ENCODE assay signal across 9 cellular contexts in genomic region chr19:45125975-45126493, GRCh38. TPM values are rescaled to one million over a fixed set of nuclear protein-coding genes. Genes with fewer than 3 reads are reported as not detected.
DNase-seq lines count a peak whose midpoint lies in the region; ATAC-seq and TF ChIP-seq lines count a peak whose summit lies in the region.
"Had no signal": no experiment of that assay in that cellular context is flagged by ENCODE, and none has a peak within 500 bp of the region (broad histone marks: within the 10 kb centered on the region; RNA-seq: fewer than 3 reads in every experiment).

No MANE protein-coding gene starts in this region.

- 73% methylated on average over 8 of the region's 12 CpGs; no CpG with 5 or more reads in 1 of the 2 donors for WGBS in esophagus squamous epithelium, 2 donors

- H3K4me1 ChIP-seq in BE2C (peaks cover 17% of the 10 kb centered on the region), esophagus squamous epithelium (peaks cover 26 to 53% (median 26%) of the 10 kb centered on the region in 3 donors), neutrophil (ENCODE audit: control insufficient read depth in 1 of 2, insufficient read depth in 1 of 2, low read depth in 1 of 2, low read length in 1 of 2) (peaks cover 0 to 10% of the 10 kb centered on the region in 2 experiments)

- no peak overlapping the region for H3K4me3 Mint-ChIP-seq in type B pancreatic cell

- H3K9me3 Mint-ChIP-seq in type B pancreatic cell, result no peaks in the 10 kb centered on the region
- H3K9me3 Mint-ChIP-seq: IgD-negative memory B cell had no signal

- H3K4me1 Mint-ChIP-seq in type B pancreatic cell (ENCODE audit: unreplicated experiment), result peaks cover 37% of the 10 kb centered on the region

- no peak for TF ChIP-seq POLR2A in esophagus squamous epithelium (IDR thresholded peaks at IDR 0.05)

- ATAC-seq in HG03521 (IDR thresholded peaks at IDR 0.05; ENCODE audit: unreplicated experiment), result no peak

- no peaks in the 10 kb centered on the region for H3K27me3 Mint-ChIP-seq in type B pancreatic cell
- H3K27me3 Mint-ChIP-seq: IgD-negative memory B cell had no signal

- H3K27ac ChIP-seq in esophagus squamous epithelium (no peak overlapping the region), neutrophil (no peak overlapping the region)

- peak overlapping the region; percentile 26 for H3K27ac Mint-ChIP-seq in type B pancreatic cell
- H3K27ac Mint-ChIP-seq: IgD-negative memory B cell had no signal

- H3K27me3 ChIP-seq in BE2C (no peaks in the 10 kb centered on the region), esophagus squamous epithelium (no peaks in the 10 kb centered on the region), neutrophil (no peaks in the 10 kb centered on the region)

- no peak overlapping the region for H3K4me3 ChIP-seq in BE2C (ENCODE audit: low read depth, low read length)
- no peak overlapping the region for H3K4me3 ChIP-seq in esophagus squamous epithelium
- H3K4me3 ChIP-seq in neutrophil (ENCODE audit: low read depth in 1 of 2, low read length in 1 of 2), result no peak overlapping the region

- H3K36me3 ChIP-seq in BE2C (no peaks in the 10 kb centered on the region), esophagus squamous epithelium (peaks cover 0 to 6% (median 0%) of the 10 kb centered on the region in 3 donors), neutrophil (peaks cover 3% of the 10 kb centered on the region)

- intact Hi-C loops in esophagus squamous epithelium (cut with DNase I), result no loop called here

- TF ChIP-seq CTCF in BE2C (IDR thresholded peaks at IDR 0.05; ENCODE audit: low read depth, low read length) (peak; percentile 87), GM20000 (IDR thresholded peaks at IDR 0.05; ENCODE audit: extremely low read depth, missing control alignments) (peak; percentile 87), esophagus squamous epithelium (IDR thresholded peaks at IDR 0.05) (peak; percentile 40 to 82 (median 66)), neutrophil (IDR thresholded peaks at IDR 0.05) (peak; percentile 70), type B pancreatic cell (conservative IDR thresholded peaks at IDR 0.05) (peak; percentile 77)

- DNase-seq in BE2C, result peak; percentile 82
- DNase-seq in GM20000 (ENCODE audit: low spot score), result peak; percentile 46
- DNase-seq in NCI-H69 (lab: John Stamatoyannopoulos, UW), result peak; percentile 77
- peak; percentile 19 for DNase-seq in activated CD8-positive, alpha-beta memory T cell treated with anti-CD3 and anti-CD28 coated beads, Interleukin-2, amount 50 U/mL, for 1 hour (ENCODE audit: extremely low read depth)
- DNase-seq in esophagus squamous epithelium (lab: John Stamatoyannopoulos, UW), result no peak
- no peak for DNase-seq in type B pancreatic cell (ENCODE audit: extremely low spot score, unreplicated experiment)

- H3K9me3 ChIP-seq in BE2C (no peaks in the 10 kb centered on the region), esophagus squamous epithelium (no peaks in the 10 kb centered on the region), neutrophil (no peaks in the 10 kb centered on the region)

- no peaks in the 10 kb centered on the region for H3K36me3 Mint-ChIP-seq in type B pancreatic cell

RNA-seq across cellular contexts. Expression of gene PPP1R37, which starts 33.1 kb away (rescaled TPM):
- polyA plus RNA-seq in BE2C (2012; ENCODE audit: insufficient read depth, insufficient read length, low read depth), result 59.0 TPM
- total RNA-seq in esophagus squamous epithelium (10 to 100 TPM; 25.1 to 35.5 (median 30.8) TPM), type B pancreatic cell (ENCODE audit: low replicate concordance) (44.7 and 63.7 TPM in 2 replicates)

RNA-seq across cellular contexts. Expression of gene NKPD1, which starts 34.7 kb away (rescaled TPM):
- 0.17 TPM for polyA plus RNA-seq in BE2C (2012; ENCODE audit: insufficient read depth, insufficient read length, low read depth)
- total RNA-seq in esophagus squamous epithelium, result 1 to 10 TPM; 1.1 to 4.2 (median 2.9) TPM
- total RNA-seq in type B pancreatic cell (ENCODE audit: low replicate concordance), result 0.56 and 1.3 TPM in 2 replicates
- polyA plus RNA-seq: IgD-negative memory B cell had no signal

RNA-seq across cellular contexts. Expression of gene GEMIN7, which starts 47.0 kb away (rescaled TPM):
- 67.8 TPM for polyA plus RNA-seq in BE2C (2012; ENCODE audit: insufficient read depth, insufficient read length, low read depth)
- total RNA-seq in esophagus squamous epithelium (10 to 100 TPM; 22.3 to 28.0 (median 25.4) TPM), type B pancreatic cell (ENCODE audit: low replicate concordance) (32.2 and 35.6 TPM in 2 replicates)

RNA-seq across cellular contexts. Expression of gene ZNF296, which starts 49.8 kb away (rescaled TPM):
- polyA plus RNA-seq in BE2C (2012; ENCODE audit: insufficient read depth, insufficient read length, low read depth), result 4.9 TPM
- total RNA-seq in esophagus squamous epithelium (10 to 100 TPM in 1 of 4 donors, 1 to 10 TPM in 3; 4.0 to 17.7 (median 4.5) TPM), type B pancreatic cell (ENCODE audit: low replicate concordance) (2.2 and 3.7 TPM in 2 replicates)

RNA-seq across cellular contexts. Expression of gene TRAPPC6A, which starts 52.0 kb away (rescaled TPM):
- 26.1 TPM for polyA plus RNA-seq in BE2C (2012; ENCODE audit: insufficient read depth, insufficient read length, low read depth)
- total RNA-seq in esophagus squamous epithelium (10 to 100 TPM in 3 of 4 donors, 1 to 10 TPM in 1; 5.4 to 27.8 (median 18.0) TPM), type B pancreatic cell (ENCODE audit: low replicate concordance) (36.7 and 41.3 TPM in 2 replicates)

Comparison
In these comparisons a context has a peak if more than half of its experiments do, and no peak if none do; other contexts are left out.
1. DNase-seq: peak in BE2C (single experiment), GM20000 (single experiment), NCI-H69 (single experiment) and activated CD8-positive, alpha-beta memory T cell treated with anti-CD3 and anti-CD28 coated beads, Interleukin-2, amount 50 U/mL, for 1 hour (single experiment); none in esophagus squamous epithelium (single experiment) and type B pancreatic cell (single experiment).
2. Peak in every context shown above with its lines, with median percentiles within 50 percentile points of each other: CTCF ChIP-seq.